Comparison of ENCODE assay signal across 8 cellular contexts in the genomic region with DNA sequence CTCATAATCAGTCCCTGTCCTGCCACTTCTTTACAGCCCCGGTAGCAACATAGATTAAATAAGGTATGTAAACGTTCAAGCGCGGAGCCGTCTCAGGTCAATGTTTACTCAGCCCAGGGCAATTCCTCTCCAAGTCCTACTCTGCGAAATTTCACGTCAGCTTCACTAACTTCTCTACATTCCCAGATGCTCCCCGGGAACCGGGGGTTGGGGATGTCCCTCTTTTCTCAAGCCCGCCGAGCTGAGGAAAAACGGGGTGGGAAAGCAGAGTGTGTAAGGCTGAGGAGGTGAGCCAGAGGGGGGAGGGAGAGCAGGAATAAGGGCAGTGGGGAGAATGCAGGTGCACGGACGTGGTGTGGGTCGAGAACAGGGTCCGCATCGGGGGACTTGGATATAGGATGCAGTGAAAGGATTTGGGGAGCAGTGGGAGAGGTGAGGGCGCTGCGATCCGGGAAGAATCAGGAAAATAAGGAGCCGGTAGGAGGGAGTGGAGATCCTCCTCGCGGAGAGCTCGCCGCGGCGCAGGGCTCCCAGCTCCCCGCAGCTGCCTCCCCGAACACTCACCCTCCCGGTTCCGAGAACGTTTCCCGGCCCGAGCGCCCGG. TPM values are rescaled to one million over a fixed set of nuclear protein-coding genes. Genes with fewer than 3 reads are reported as not detected.
DNase-seq lines count a peak whose midpoint lies in the region; ATAC-seq, FAIRE-seq and TF ChIP-seq lines count a peak whose summit lies in the region.

No MANE protein-coding gene starts in this region.

- WGBS in liver = under 1% methylated on average over 36 of the region's 36 CpGs
- under 1% methylated on average over 30 of the region's 36 CpGs for WGBS in suprapubic skin

- H3K9me2 ChIP-seq in PC-3 (replicated peaks; ENCODE audit: low read length) = no peaks in the 10 kb centered on the region

- in situ Hi-C loops in G401 (cut with HindIII; ENCODE audit: low sequenced_read_pairs) = no loop called here

- no peak for TF ChIP-seq POLR2A in suprapubic skin (IDR thresholded peaks at IDR 0.05)

- no peak for FAIRE-seq in HTR-8/SVneo (lab: Jason Lieb, UNC)

- no TSS peak for BruUV-seq in PC-3 (replicated peaks; lab: Mats Ljungman, UMichigan)

- H3K4me2 ChIP-seq in PC-3 (ENCODE audit: low read length) = peak overlapping the region; percentile 100

- no peaks in the 10 kb centered on the region for H3K79me2 ChIP-seq in PC-3 (ENCODE audit: low read length)

- H2AFZ ChIP-seq in PC-3 (ENCODE audit: low read length) = peak overlapping the region; percentile 97

- intact Hi-C loops in PC-3 (cut with micrococcal nuclease) = loop anchor here (1.0 kb wide), 1 partner anchor 124 kb away; no protein-coding TSS in a partner anchor

- no peaks in the 10 kb centered on the region for H3K9me3 ChIP-seq in PC-3 (ENCODE audit: low read length)
- H3K9me3 ChIP-seq in liver (ENCODE audit: control insufficient read depth in 4 of 4, low read length in 3 of 4) = no peaks in the 10 kb centered on the region
- no peaks in the 10 kb centered on the region for H3K9me3 ChIP-seq in suprapubic skin

- POLR2A ChIA-PET in PC-3 (lab: Charles Lee; ENCODE audit: unreplicated experiment) = interaction anchor here (0.6 to 0.7 kb wide), 3 partner anchors 74 to 188 kb away, joined by 4 to 5 read pairs (median 4); a partner anchor contains a TSS

- H3K27me3 ChIP-seq in PC-3 (ENCODE audit: low read length) (no peaks in the 10 kb centered on the region), liver (ENCODE audit: control insufficient read depth in 4 of 4, insufficient read depth in 4 of 4, low read length in 3 of 4) (no peaks in the 10 kb centered on the region), suprapubic skin (no peaks in the 10 kb centered on the region)

- H3K4me1 ChIP-seq in PC-3 (ENCODE audit: insufficient read depth, low read length) (peaks cover 20% of the 10 kb centered on the region), liver (ENCODE audit: control insufficient read depth in 4 of 4, insufficient read depth in 4 of 4, low read length in 3 of 4) (peaks cover 7 to 43% (median 37%) of the 10 kb centered on the region in 4 donors), suprapubic skin (peaks cover 25% of the 10 kb centered on the region)

- H3K27ac ChIP-seq in PC-3 (ENCODE audit: low read length) (no peak overlapping the region), liver (ENCODE audit: low read depth in 1 of 2, low read length in 2 of 2) (peak overlapping the region; percentile 99), suprapubic skin (peak overlapping the region; percentile 98)

- no peak for TF ChIP-seq EP300 in suprapubic skin (IDR thresholded peaks at IDR 0.05)

- no peaks in the 10 kb centered on the region for H4K20me1 ChIP-seq in PC-3 (ENCODE audit: low read length)

- CTCF ChIA-PET in PC-3 (lab: Charles Lee) = interaction anchor here (0.7 to 1.0 kb wide), 2 partner anchors 15 to 66 kb away, joined by 3 read pairs; no protein-coding TSS in a partner anchor

- H3K4me3 ChIP-seq in PC-3 (ENCODE audit: low read length) = peak overlapping the region; percentile 85
- H3K4me3 ChIP-seq in cardiac fibroblast (replicated peaks in 1 of 2; ENCODE audit: low read depth in 2 of 2, low read length in 2 of 2) = peak overlapping the region; percentile 79 to 86
- peak overlapping the region; percentile 36 to 82 (median 74) for H3K4me3 ChIP-seq in liver (ENCODE audit: low read depth in 1 of 3, low read length in 3 of 3)
- H3K4me3 ChIP-seq in suprapubic skin = peak overlapping the region; percentile 78

- TF ChIP-seq CTCF in PC-3 (conservative IDR thresholded peaks at IDR 0.05; ENCODE audit: low read depth, low read length) = no peak
- no peak for TF ChIP-seq CTCF in cardiac fibroblast (IDR thresholded peaks at IDR 0.05; ENCODE audit: low read depth, low read length)
- no peak for TF ChIP-seq CTCF in liver (IDR thresholded peaks at IDR 0.05; ENCODE audit: low read depth, low read length, missing input control)
- no peak for TF ChIP-seq CTCF in suprapubic skin (IDR thresholded peaks at IDR 0.05)

- H3K36me3 ChIP-seq in PC-3 (ENCODE audit: low read depth, low read length) (no peaks in the 10 kb centered on the region), liver (ENCODE audit: control insufficient read depth in 4 of 4, insufficient read depth in 3 of 4, low read depth in 1 of 4, low read length in 3 of 4) (no peaks in the 10 kb centered on the region), suprapubic skin (no peaks in the 10 kb centered on the region)

- peak; percentile 28 for DNase-seq in NOMO-1 treated with DMSO at 0.1 percent for 48 hours (lab: John Stamatoyannopoulos, UW; ENCODE audit: unreplicated experiment)
- DNase-seq in NOMO-1 treated with dmso at 0.1 percent for 144 hours (lab: John Stamatoyannopoulos, UW; ENCODE audit: unreplicated experiment) = no peak
- peak; percentile 48 for DNase-seq in PC-3
- peak; percentile 36 to 44 for DNase-seq in cardiac fibroblast (ENCODE audit: low read depth in 2 of 2)
- DNase-seq in suprapubic skin (ENCODE audit: low spot score in 2 of 2) = peak in 1 of 2 donors; percentile 71
- DNase-seq in HTR-8/SVneo (ENCODE audit: insufficient read length, low spot score) = no peak
- no peak for DNase-seq in G401 (ENCODE audit: low spot score)

- peak in 1 of 2 donors; percentile 23 for TF ChIP-seq RAD21 in liver (IDR thresholded peaks at IDR 0.05)

- H3F3A ChIP-seq in PC-3 (ENCODE audit: low read length, unreplicated experiment) = no peaks in the 10 kb centered on the region

- peak; percentile 40 for ATAC-seq in PC-3

- H3K9ac ChIP-seq in PC-3 (ENCODE audit: low read length) (peak overlapping the region; percentile 58; the same call in 1 of the 2 replicates), liver (ENCODE audit: low read depth in 1 of 2, low read length in 2 of 2) (peak overlapping the region; percentile 45 to 77)

TF ChIP-seq in liver, 16 proteins besides CTCF, POLR2A, EP300 and RAD21:
- TF ChIP-seq, protein P1, sequence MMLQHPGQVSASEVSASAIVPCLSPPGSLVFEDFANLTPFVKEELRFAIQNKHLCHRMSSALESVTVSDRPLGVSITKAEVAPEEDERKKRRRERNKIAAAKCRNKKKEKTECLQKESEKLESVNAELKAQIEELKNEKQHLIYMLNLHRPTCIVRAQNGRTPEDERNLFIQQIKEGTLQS (IDR thresholded peaks at IDR 0.05) = no peak
- no peak for TF ChIP-seq YY1 (IDR thresholded peaks at IDR 0.05)
- TF ChIP-seq TAF1 (conservative IDR thresholded peaks at IDR 0.05) = peak; percentile 49
- TF ChIP-seq, protein P2, sequence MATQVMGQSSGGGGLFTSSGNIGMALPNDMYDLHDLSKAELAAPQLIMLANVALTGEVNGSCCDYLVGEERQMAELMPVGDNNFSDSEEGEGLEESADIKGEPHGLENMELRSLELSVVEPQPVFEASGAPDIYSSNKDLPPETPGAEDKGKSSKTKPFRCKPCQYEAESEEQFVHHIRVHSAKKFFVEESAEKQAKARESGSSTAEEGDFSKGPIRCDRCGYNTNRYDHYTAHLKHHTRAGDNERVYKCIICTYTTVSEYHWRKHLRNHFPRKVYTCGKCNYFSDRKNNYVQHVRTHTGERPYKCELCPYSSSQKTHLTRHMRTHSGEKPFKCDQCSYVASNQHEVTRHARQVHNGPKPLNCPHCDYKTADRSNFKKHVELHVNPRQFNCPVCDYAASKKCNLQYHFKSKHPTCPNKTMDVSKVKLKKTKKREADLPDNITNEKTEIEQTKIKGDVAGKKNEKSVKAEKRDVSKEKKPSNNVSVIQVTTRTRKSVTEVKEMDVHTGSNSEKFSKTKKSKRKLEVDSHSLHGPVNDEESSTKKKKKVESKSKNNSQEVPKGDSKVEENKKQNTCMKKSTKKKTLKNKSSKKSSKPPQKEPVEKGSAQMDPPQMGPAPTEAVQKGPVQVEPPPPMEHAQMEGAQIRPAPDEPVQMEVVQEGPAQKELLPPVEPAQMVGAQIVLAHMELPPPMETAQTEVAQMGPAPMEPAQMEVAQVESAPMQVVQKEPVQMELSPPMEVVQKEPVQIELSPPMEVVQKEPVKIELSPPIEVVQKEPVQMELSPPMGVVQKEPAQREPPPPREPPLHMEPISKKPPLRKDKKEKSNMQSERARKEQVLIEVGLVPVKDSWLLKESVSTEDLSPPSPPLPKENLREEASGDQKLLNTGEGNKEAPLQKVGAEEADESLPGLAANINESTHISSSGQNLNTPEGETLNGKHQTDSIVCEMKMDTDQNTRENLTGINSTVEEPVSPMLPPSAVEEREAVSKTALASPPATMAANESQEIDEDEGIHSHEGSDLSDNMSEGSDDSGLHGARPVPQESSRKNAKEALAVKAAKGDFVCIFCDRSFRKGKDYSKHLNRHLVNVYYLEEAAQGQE (IDR thresholded peaks at IDR 0.05) = no peak
- TF ChIP-seq GABPA (IDR thresholded peaks at IDR 0.05 in 1 of 2, conservative IDR thresholded peaks at IDR 0.05 in 1 of 2) = no peak
- no peak for TF ChIP-seq NR2F2 (IDR thresholded peaks at IDR 0.05)

RNA-seq across cellular contexts. Expression of a gene that starts 0.5 kb away (rescaled TPM):
- total RNA-seq in PC-3 (2014; rRNA removed) = 2.1 and 3.3 TPM in 2 replicates
- total RNA-seq in liver = 1 to 10 TPM; 3.0 to 9.5 TPM
- polyA plus RNA-seq in liver = 10 to 100 TPM in 1 of 2 donors, 1 to 10 TPM in 1; 4.5 to 14.5 TPM
- 10 to 100 TPM in 2 of 4 donors, 1 to 10 TPM in 2; 8.1 to 19.4 (median 10.7) TPM for total RNA-seq in suprapubic skin
- 3.6 and 4.6 TPM in 2 replicates for total RNA-seq in G401 (2014; rRNA removed; shearing (Covaris generic))

RNA-seq across cellular contexts. Expression of a gene that starts 26.8 kb away (rescaled TPM):
- total RNA-seq in PC-3 (2014; rRNA removed) = 24.5 and 27.9 TPM in 2 replicates
- total RNA-seq in liver = 1 to 10 TPM; 6.4 to 7.2 TPM
- polyA plus RNA-seq in liver = 10 to 100 TPM in 1 of 2 donors, 1 to 10 TPM in 1; 7.2 to 10.0 TPM
- total RNA-seq in suprapubic skin = 10 to 100 TPM; 13.6 to 21.7 (median 16.2) TPM
- total RNA-seq in G401 (2014; rRNA removed; shearing (Covaris generic)) = 11.8 and 15.8 TPM in 2 replicates

Comparison
In these comparisons a context has a peak if more than half of its experiments do, and no peak if none do; other contexts are left out.
1. DNase-seq: peak in NOMO-1 treated with DMSO at 0.1 percent for 48 hours (single experiment), PC-3 (single experiment) and cardiac fibroblast (2 of 2); none in NOMO-1 treated with dmso at 0.1 percent for 144 hours (single experiment), HTR-8/SVneo (single experiment) and G401 (single experiment).
2. Peak in every context shown above with its lines, with median percentiles within 50 percentile points of each other: H3K4me3 ChIP-seq.